Comparison of ENCODE assay signal across 2 cellular contexts in the genomic region with DNA sequence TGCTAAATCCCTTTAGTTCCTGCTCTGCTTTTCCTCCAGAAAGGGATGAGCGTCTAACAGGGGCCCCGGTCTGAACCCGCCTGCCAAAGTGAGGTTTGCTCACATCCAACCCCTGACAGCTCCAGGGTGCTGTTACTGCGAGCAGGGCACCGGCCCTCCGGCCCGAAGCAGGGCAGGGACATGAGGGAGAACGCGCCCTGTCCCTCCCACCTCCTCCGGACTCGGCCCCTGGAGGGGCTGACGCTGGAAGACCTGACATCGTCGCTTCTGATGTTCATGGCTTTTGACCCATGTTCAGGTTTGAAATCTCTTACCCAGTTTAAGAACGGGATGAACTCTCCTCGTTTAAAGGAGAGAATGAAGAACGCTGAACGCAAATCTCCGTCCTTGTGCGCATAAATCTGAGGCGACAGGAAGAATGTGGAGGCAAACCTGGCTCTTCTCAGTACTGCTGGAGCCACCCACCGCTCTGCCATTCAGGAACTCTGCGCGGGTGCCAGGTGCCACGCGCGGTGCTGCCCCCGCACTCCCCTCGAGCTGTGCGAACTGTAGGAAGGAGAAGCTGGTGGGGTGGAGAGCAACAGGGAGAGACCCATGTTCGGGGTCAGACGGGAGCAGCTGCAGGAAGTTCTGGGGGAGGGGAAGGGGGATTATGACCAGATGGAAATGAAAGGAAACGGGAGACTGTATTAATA.
A peak's percentile ranks its signal among the peaks of the same experiment; 100 is the strongest.
TF ChIP-seq lines count a peak whose summit lies in the region.

No MANE protein-coding gene starts in this region.

TF ChIP-seq in GM23338, 12 proteins besides CTCF, POLR2A, EP300 and RAD21:
- TF ChIP-seq POLR2AphosphoS5 (IDR thresholded peaks at IDR 0.05; ENCODE audit: low read depth) = peak; percentile 8; the same call in 1 of the 2 replicates
- no peak for TF ChIP-seq ZNF114 (CRISPR knock-in tag; IDR thresholded peaks at IDR 0.05)
- TF ChIP-seq, protein P1, sequence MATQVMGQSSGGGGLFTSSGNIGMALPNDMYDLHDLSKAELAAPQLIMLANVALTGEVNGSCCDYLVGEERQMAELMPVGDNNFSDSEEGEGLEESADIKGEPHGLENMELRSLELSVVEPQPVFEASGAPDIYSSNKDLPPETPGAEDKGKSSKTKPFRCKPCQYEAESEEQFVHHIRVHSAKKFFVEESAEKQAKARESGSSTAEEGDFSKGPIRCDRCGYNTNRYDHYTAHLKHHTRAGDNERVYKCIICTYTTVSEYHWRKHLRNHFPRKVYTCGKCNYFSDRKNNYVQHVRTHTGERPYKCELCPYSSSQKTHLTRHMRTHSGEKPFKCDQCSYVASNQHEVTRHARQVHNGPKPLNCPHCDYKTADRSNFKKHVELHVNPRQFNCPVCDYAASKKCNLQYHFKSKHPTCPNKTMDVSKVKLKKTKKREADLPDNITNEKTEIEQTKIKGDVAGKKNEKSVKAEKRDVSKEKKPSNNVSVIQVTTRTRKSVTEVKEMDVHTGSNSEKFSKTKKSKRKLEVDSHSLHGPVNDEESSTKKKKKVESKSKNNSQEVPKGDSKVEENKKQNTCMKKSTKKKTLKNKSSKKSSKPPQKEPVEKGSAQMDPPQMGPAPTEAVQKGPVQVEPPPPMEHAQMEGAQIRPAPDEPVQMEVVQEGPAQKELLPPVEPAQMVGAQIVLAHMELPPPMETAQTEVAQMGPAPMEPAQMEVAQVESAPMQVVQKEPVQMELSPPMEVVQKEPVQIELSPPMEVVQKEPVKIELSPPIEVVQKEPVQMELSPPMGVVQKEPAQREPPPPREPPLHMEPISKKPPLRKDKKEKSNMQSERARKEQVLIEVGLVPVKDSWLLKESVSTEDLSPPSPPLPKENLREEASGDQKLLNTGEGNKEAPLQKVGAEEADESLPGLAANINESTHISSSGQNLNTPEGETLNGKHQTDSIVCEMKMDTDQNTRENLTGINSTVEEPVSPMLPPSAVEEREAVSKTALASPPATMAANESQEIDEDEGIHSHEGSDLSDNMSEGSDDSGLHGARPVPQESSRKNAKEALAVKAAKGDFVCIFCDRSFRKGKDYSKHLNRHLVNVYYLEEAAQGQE (IDR thresholded peaks at IDR 0.05; ENCODE audit: unreplicated experiment) = no peak

TF ChIP-seq in HepG2, 621 proteins besides CTCF, POLR2A, EP300 and RAD21 (continues in another document):
- TF ChIP-seq MBD4 (IDR thresholded peaks at IDR 0.05; ENCODE audit: borderline replicate concordance, low read length) (0 out of 2 replicates have a peak, but pooled peaks have one; percentile 39), ZNF513 (CRISPR knock-in tag; conservative IDR thresholded peaks at IDR 0.05) (no peak), ZNF768 (CRISPR knock-in tag; IDR thresholded peaks at IDR 0.05) (no peak), JUNB (CRISPR knock-in tag; IDR thresholded peaks at IDR 0.05; ENCODE audit: borderline replicate concordance) (no peak), SMC3 (IDR thresholded peaks at IDR 0.05; ENCODE audit: low read length) (no peak), ARID2 (CRISPR knock-in tag; IDR thresholded peaks at IDR 0.05; ENCODE audit: borderline replicate concordance) (peak; percentile 72; the same call in 1 of the 2 replicates), ZNF446 (CRISPR knock-in tag; IDR thresholded peaks at IDR 0.05) (no peak), ZNF18 (CRISPR knock-in tag; IDR thresholded peaks at IDR 0.05; ENCODE audit: insufficient replicate concordance) (peak; percentile 49), NFAT5 (CRISPR knock-in tag; IDR thresholded peaks at IDR 0.05) (no peak), ZNF180 (CRISPR knock-in tag; IDR thresholded peaks at IDR 0.05; ENCODE audit: borderline replicate concordance, low read depth) (no peak), GLI4 (CRISPR knock-in tag; IDR thresholded peaks at IDR 0.05; ENCODE audit: borderline replicate concordance) (no peak), GABPA (IDR thresholded peaks at IDR 0.05; ENCODE audit: low read depth, low read length) (no peak), GABPA (CRISPR knock-in tag; IDR thresholded peaks at IDR 0.05; ENCODE audit: low read depth) (0 out of 2 replicates have a peak, but pooled peaks have one; percentile 9), MEF2D (CRISPR knock-in tag; IDR thresholded peaks at IDR 0.05) (no peak), HCFC1 (IDR thresholded peaks at IDR 0.05; ENCODE audit: low read depth, low read length) (no peak), ZNF672 (CRISPR knock-in tag; IDR thresholded peaks at IDR 0.05) (no peak), ZMYM3 (CRISPR knock-in tag; IDR thresholded peaks at IDR 0.05) (no peak), GPN1 (CRISPR knock-in tag; IDR thresholded peaks at IDR 0.05; ENCODE audit: borderline replicate concordance) (no peak), ZXDC (CRISPR knock-in tag; IDR thresholded peaks at IDR 0.05) (no peak), ZNF138 (CRISPR knock-in tag; IDR thresholded peaks at IDR 0.05; ENCODE audit: low read depth) (no peak), TFDP2 (CRISPR knock-in tag; IDR thresholded peaks at IDR 0.05) (no peak), NFYC (CRISPR knock-in tag; IDR thresholded peaks at IDR 0.05) (no peak), KMT2B (CRISPR knock-in tag; IDR thresholded peaks at IDR 0.05) (no peak), ZNF484 (CRISPR knock-in tag; IDR thresholded peaks at IDR 0.05; ENCODE audit: borderline replicate concordance, low read depth) (no peak), SIN3A (IDR thresholded peaks at IDR 0.05; ENCODE audit: borderline replicate concordance, low read depth, low read length) (no peak), PREB (CRISPR knock-in tag; IDR thresholded peaks at IDR 0.05) (no peak), ARNT (IDR thresholded peaks at IDR 0.05) (no peak), YEATS4 (CRISPR knock-in tag; IDR thresholded peaks at IDR 0.05; ENCODE audit: borderline replicate concordance) (peak; percentile 6; the same call in 1 of the 2 replicates), MYC (CRISPR knock-in tag; IDR thresholded peaks at IDR 0.05; ENCODE audit: borderline replicate concordance) (no peak), MED13 (CRISPR knock-in tag; IDR thresholded peaks at IDR 0.05) (no peak)
- TF ChIP-seq, protein P2, sequence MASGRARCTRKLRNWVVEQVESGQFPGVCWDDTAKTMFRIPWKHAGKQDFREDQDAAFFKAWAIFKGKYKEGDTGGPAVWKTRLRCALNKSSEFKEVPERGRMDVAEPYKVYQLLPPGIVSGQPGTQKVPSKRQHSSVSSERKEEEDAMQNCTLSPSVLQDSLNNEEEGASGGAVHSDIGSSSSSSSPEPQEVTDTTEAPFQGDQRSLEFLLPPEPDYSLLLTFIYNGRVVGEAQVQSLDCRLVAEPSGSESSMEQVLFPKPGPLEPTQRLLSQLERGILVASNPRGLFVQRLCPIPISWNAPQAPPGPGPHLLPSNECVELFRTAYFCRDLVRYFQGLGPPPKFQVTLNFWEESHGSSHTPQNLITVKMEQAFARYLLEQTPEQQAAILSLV (CRISPR knock-in tag; IDR thresholded peaks at IDR 0.05; ENCODE audit: borderline replicate concordance) = 0 out of 2 replicates have a peak, but pooled peaks have one; percentile 65
- TF ChIP-seq, protein P3, sequence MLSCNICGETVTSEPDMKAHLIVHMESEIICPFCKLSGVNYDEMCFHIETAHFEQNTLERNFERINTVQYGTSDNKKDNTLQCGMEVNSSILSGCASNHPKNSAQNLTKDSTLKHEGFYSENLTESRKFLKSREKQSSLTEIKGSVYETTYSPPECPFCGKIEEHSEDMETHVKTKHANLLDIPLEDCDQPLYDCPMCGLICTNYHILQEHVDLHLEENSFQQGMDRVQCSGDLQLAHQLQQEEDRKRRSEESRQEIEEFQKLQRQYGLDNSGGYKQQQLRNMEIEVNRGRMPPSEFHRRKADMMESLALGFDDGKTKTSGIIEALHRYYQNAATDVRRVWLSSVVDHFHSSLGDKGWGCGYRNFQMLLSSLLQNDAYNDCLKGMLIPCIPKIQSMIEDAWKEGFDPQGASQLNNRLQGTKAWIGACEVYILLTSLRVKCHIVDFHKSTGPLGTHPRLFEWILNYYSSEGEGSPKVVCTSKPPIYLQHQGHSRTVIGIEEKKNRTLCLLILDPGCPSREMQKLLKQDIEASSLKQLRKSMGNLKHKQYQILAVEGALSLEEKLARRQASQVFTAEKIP (CRISPR knock-in tag; IDR thresholded peaks at IDR 0.05; ENCODE audit: borderline replicate concordance) = no peak
